ENCODE assay signal across 1 cellular context in the genomic region with DNA sequence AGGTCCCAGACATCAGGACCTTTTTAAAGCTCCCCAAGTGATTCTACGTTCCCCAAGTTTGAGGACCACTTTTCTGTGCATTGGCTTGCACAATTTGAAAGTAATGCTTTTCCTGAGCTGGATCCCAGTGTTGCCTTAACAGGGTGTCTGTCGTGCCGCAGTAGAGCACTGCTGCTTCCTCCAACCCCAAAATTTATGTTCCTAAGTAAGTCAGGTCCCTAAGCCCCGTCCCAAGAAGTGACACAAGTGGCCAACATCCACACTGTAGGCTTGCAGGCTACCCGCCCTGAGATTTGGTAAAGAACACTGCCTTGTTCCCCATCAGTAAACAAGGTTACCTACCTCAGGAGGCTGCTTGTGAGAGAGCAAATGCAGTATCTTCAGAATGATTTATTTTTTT.
TF ChIP-seq lines count a peak whose summit lies in the region.

No MANE protein-coding gene starts in this region.

TF ChIP-seq in endothelial cell of umbilical vein, 7 proteins besides CTCF, POLR2A, EP300 and RAD21:
- TF ChIP-seq JUN (IDR thresholded peaks at IDR 0.05; ENCODE audit: borderline replicate concordance, insufficient read depth, insufficient read length, low read depth): no peak
- TF ChIP-seq MAX (IDR thresholded peaks at IDR 0.05; ENCODE audit: insufficient read depth, insufficient read length): no peak
- TF ChIP-seq MYC (IDR thresholded peaks at IDR 0.05; ENCODE audit: low read depth, low read length): no peak
- no peak for TF ChIP-seq GATA2 (IDR thresholded peaks at IDR 0.05; ENCODE audit: insufficient read depth, insufficient read length, low read depth, low read length)
- no peak for TF ChIP-seq FOS (IDR thresholded peaks at IDR 0.05; ENCODE audit: borderline replicate concordance, insufficient read depth, low read length)
